1 cellular context compared by ENCODE assay signal in the genomic region with DNA sequence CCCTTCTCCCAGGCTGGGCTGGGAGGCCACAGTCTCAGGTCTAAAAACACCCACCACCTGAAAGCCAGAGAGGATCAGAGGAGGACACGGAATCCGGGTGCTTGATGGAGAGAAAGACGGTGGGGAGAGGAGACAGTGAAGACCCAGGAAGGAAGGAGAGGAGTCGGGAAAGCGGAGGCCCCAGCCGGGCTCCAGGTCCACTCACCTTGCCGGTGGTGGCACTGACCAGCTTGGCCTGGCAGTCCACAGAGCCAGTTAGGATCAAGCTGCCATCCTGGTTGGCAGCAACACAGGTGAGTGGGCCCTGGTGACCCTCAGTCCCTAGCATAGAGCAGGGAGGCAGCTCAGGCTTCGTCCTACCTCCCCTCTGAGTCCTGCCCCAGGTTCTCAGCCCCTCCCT.
TF ChIP-seq lines count a peak whose summit lies in the region.

No MANE protein-coding gene starts in this region.

TF ChIP-seq in HepG2, 621 proteins besides CTCF, POLR2A, EP300 and RAD21:
- TF ChIP-seq SALL1 (CRISPR knock-in tag; IDR thresholded peaks at IDR 0.05) (0 out of 2 replicates have a peak, but pooled peaks have one; percentile 11), SATB2 (CRISPR knock-in tag; IDR thresholded peaks at IDR 0.05) (no peak), ZNF543 (CRISPR knock-in tag; IDR thresholded peaks at IDR 0.05) (peak; percentile 16; the same call in 1 of the 2 replicates)
- TF ChIP-seq, protein P1, sequence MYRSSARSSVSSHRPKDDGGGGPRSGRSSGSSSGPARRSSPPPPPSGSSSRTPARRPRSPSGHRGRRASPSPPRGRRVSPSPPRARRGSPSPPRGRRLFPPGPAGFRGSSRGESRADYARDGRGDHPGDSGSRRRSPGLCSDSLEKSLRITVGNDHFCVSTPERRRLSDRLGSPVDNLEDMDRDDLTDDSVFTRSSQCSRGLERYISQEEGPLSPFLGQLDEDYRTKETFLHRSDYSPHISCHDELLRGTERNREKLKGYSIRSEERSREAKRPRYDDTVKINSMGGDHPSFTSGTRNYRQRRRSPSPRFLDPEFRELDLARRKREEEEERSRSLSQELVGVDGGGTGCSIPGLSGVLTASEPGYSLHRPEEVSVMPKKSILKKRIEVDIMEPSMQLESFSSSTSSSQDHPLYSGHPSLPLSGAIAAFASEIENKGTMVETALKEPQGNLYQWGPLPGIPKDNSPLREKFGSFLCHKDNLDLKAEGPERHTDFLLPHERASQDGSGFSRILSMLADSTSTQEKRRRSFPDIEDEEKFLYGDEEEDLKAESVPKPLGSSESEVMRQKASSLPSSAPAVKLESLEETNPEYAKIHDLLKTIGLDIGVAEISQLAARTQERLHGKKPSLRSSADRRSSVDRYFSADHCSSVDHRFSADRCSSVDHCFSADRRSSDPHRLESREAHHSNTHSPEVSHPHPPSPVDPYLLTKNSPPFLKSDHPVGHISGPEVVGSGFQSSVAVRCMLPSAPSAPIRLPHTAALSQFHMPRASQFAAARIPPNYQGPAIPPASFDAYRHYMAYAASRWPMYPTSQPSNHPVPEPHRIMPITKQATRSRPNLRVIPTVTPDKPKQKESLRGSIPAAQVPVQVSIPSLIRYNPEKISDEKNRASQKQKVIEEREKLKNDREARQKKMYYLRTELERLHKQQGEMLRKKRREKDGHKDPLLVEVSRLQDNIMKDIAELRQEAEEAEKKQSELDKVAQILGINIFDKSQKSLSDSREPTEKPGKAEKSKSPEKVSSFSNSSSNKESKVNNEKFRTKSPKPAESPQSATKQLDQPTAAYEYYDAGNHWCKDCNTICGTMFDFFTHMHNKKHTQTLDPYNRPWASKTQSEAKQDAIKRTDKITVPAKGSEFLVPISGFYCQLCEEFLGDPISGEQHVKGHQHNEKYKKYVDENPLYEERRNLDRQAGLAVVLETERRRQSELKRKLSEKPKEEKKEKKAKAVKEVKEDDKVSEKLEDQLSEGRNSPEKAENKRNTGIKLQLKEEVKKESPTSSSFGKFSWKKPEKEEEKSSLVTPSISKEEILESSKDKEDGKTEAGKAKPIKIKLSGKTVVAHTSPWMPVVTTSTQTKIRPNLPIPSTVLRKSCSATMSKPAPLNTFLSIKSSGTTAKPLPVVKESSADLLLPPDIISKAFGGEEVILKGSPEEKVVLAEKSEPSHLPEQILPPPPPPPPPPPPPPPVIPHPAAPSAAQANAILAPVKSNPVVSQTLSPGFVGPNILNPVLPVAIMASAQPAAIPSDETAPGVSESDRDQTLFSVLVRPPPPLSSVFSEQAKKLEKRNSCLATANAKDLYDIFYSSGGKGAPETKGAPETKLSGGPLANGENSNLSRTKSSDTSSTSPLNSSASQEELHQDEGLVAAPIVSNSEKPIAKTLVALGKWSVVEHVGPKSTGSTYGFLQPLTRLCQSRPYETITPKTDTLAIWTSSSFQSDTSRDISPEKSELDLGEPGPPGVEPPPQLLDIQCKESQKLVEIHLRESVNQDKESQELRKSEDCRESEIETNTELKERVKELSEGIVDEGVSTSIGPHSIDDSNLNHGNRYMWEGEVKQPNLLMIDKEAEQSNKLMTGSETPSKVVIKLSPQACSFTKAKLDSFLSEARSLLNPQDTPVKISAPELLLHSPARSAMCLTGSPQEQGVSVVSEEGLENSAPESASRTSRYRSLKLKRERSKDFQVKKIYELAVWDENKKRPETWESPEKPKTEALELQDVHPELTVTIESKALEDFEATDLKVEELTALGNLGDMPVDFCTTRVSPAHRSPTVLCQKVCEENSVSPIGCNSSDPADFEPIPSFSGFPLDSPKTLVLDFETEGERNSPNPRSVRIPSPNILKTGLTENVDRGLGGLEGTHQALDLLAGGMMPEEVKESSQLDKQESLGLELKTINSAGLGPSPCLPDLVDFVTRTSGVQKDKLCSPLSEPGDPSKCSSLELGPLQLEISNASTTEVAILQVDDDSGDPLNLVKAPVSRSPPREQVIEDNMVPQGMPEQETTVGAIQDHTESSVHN (CRISPR knock-in tag; IDR thresholded peaks at IDR 0.05), result 0 out of 2 replicates have a peak, but pooled peaks have one; percentile 14
TF ChIP-seq in HepG2: peak in this region for 3.
